10 cellular contexts compared by ENCODE assay signal in the genomic region with DNA sequence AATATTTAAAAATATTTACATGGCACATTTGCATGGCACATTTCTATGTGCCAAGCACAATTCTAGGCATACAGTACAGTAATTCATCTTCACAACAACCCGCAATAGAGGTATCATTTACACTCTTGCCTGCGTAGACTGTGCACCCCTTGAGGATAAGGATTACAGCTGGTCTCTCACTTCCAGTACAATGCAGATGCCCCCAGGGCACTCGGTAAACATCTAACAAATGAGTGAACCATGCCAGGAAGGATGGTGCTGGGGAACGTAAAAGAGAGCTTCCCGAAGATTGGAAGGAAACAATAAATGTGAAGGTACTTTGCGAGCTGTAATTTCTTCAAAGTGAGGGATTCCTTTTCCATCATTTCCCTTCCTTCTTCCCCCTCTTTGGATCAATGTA. TPM values are rescaled to one million over a fixed set of nuclear protein-coding genes. Genes with fewer than 3 reads are reported as not detected.
DNase-seq lines count a peak whose midpoint lies in the region; ATAC-seq and TF ChIP-seq lines count a peak whose summit lies in the region.
"Had no signal": no experiment of that assay in that cellular context is flagged by ENCODE, and none has a peak within 500 bp of the region (broad histone marks: within the 10 kb centered on the region; RNA-seq: fewer than 3 reads in every experiment).

No MANE protein-coding gene starts in this region.

- no peak for TF ChIP-seq CTCF in WTC11 (IDR thresholded peaks at IDR 0.05)

- no peaks in the 10 kb centered on the region for H3K9me3 ChIP-seq in iPS DF 6.9 (ENCODE audit: control insufficient read depth, insufficient read depth, low read length)

- H3K27ac ChIP-seq in iPS DF 6.9 (ENCODE audit: low read length) (no peak overlapping the region), temporal lobe (ENCODE audit: low read depth, low read length) (peak overlapping the region; percentile 70)

- peaks cover 28% of the 10 kb centered on the region for H3K36me3 Mint-ChIP-seq in activated CD4-positive, alpha-beta T cell treated with anti-CD3 and anti-CD28 coated beads, Interleukin-2, amount 10 ng/mL, durations not matched to agents 7 days and 5 days (ENCODE audit: low read depth)
- peaks cover 32% of the 10 kb centered on the region for H3K36me3 Mint-ChIP-seq in WTC11

- WGBS in iPS DF 6.9 (ENCODE audit: insufficient coverage, insufficient read length): no CpG with 5 or more reads among the region's 6 CpGs

- no peak for DNase-seq in activated CD4-positive, alpha-beta T cell treated with anti-CD3 and anti-CD28 coated beads, Interleukin-2, amount 10 ng/mL, durations not matched to agents 7 days and 5 days
- no peak for DNase-seq in activated CD4-positive, alpha-beta T cell treated with anti-CD3 and anti-CD28 coated beads, Interleukin-2, amount 50 U/mL, for 1 hour
- no peak for DNase-seq in WTC11 (ENCODE audit: low spot score)
- DNase-seq in iPS DF 6.9 (ENCODE audit: low read depth, low spot score): no peak
- no peak for DNase-seq in NCI-H2196 (lab: John Stamatoyannopoulos, UW; ENCODE audit: unreplicated experiment)
- DNase-seq in stimulated activated naive CD4-positive, alpha-beta T cell treated with Interleukin-2 at 50 U/mL for 16 hours (lab: John Stamatoyannopoulos, UW): no peak

- peaks cover 9% of the 10 kb centered on the region for H3K27me3 Mint-ChIP-seq in activated CD4-positive, alpha-beta T cell treated with anti-CD3 and anti-CD28 coated beads, Interleukin-2, amount 10 ng/mL, durations not matched to agents 7 days and 5 days
- peaks cover 18% of the 10 kb centered on the region for H3K27me3 Mint-ChIP-seq in WTC11 (ENCODE audit: low read depth)

- CTCF ChIA-PET in activated CD4-positive, alpha-beta T cell treated with anti-CD3 and anti-CD28 coated beads, Interleukin-2, amount 10 ng/mL, durations not matched to agents 7 days and 5 days (lab: Charles Lee): interaction anchor here (0.7 to 6.1 kb wide), 5 partner anchors 8 to 138 kb away, joined by 3 to 40 read pairs (median 6); partner anchors contain the start of gene TMEM109
- CTCF ChIA-PET in WTC11 (lab: Charles Lee): interaction anchor here (1.4 to 3.4 kb wide), 5 partner anchors 10 to 130 kb away, joined by 3 to 26 read pairs (median 9); partner anchors contain the start of gene TMEM109

- no peaks in the 10 kb centered on the region for H3K9me3 Mint-ChIP-seq in activated CD4-positive, alpha-beta T cell treated with anti-CD3 and anti-CD28 coated beads, Interleukin-2, amount 10 ng/mL, durations not matched to agents 7 days and 5 days
- H3K9me3 Mint-ChIP-seq in WTC11: peaks cover 6% of the 10 kb centered on the region; the same call in 1 of the 2 replicates

- peaks cover 34% of the 10 kb centered on the region for H3K4me1 Mint-ChIP-seq in activated CD4-positive, alpha-beta T cell treated with anti-CD3 and anti-CD28 coated beads, Interleukin-2, amount 10 ng/mL, durations not matched to agents 7 days and 5 days
- peaks cover 18% of the 10 kb centered on the region for H3K4me1 Mint-ChIP-seq in WTC11

- peak overlapping the region; percentile 80 for H3K4me3 Mint-ChIP-seq in activated CD4-positive, alpha-beta T cell treated with anti-CD3 and anti-CD28 coated beads, Interleukin-2, amount 10 ng/mL, durations not matched to agents 7 days and 5 days
- H3K4me3 Mint-ChIP-seq in WTC11: peak overlapping the region; percentile 88

- H3K27me3 ChIP-seq in iPS DF 6.9 (ENCODE audit: control insufficient read depth, insufficient read depth, low read length): no peaks in the 10 kb centered on the region

- POLR2A ChIA-PET in activated CD4-positive, alpha-beta T cell treated with anti-CD3 and anti-CD28 coated beads, Interleukin-2, amount 10 ng/mL, durations not matched to agents 7 days and 5 days (lab: Charles Lee): no interaction called here
- POLR2A ChIA-PET in WTC11 (lab: Charles Lee): interaction anchor here (1.0 kb wide), 1 partner anchor 9 kb away, joined by 3 read pairs; the partner anchor contains the start of gene TMEM109

- H3K36me3 ChIP-seq in iPS DF 6.9 (ENCODE audit: control insufficient read depth, insufficient read depth, low read length): peaks cover 13% of the 10 kb centered on the region; the same call in 1 of the 2 replicates

- no peak for ATAC-seq in WTC11
- no peak for ATAC-seq in HG03095 (IDR thresholded peaks at IDR 0.05; ENCODE audit: unreplicated experiment)

- peak overlapping the region; percentile 86; the same call in 1 of the 2 replicates for H3K4me3 ChIP-seq in iPS DF 6.9 (ENCODE audit: low read length)

- H3K4me1 ChIP-seq in iPS DF 6.9 (ENCODE audit: control insufficient read depth, insufficient read depth, low read length): no peaks in the 10 kb centered on the region

- peak overlapping the region; percentile 80 for H3K27ac Mint-ChIP-seq in activated CD4-positive, alpha-beta T cell treated with anti-CD3 and anti-CD28 coated beads, Interleukin-2, amount 10 ng/mL, durations not matched to agents 7 days and 5 days
- peak overlapping the region; percentile 66 for H3K27ac Mint-ChIP-seq in WTC11

TF ChIP-seq in WTC11, 78 proteins besides CTCF, POLR2A, EP300 and RAD21:
- TF ChIP-seq ZNF232 (CRISPR knock-in tag; IDR thresholded peaks at IDR 0.05) (no peak), ZNF532 (CRISPR knock-in tag; IDR thresholded peaks at IDR 0.05; ENCODE audit: borderline replicate concordance) (no peak), NFE2L1 (CRISPR knock-in tag; IDR thresholded peaks at IDR 0.05) (no peak), ZNF263 (CRISPR knock-in tag; IDR thresholded peaks at IDR 0.05; ENCODE audit: low read depth) (no peak), FOXP1 (CRISPR knock-in tag; IDR thresholded peaks at IDR 0.05; ENCODE audit: borderline replicate concordance) (no peak)

RNA-seq across cellular contexts. Expression of gene PRPF19, which starts 1.3 kb away (rescaled TPM):
- total RNA-seq in activated CD4-positive, alpha-beta T cell treated with anti-CD3 and anti-CD28 coated beads, Interleukin-2, amount 10 ng/mL, durations not matched to agents 7 days and 5 days: 100 to 1,000 TPM; 125 to 128 TPM
- 103 to 116 TPM (median 105 TPM) in 3 replicates for total RNA-seq in WTC11 (2021)
- total RNA-seq in temporal lobe: 30.2 TPM

RNA-seq across cellular contexts. Expression of gene TMEM109, which starts 8.9 kb away (rescaled TPM):
- 100 to 1,000 TPM; 114 to 119 TPM for total RNA-seq in activated CD4-positive, alpha-beta T cell treated with anti-CD3 and anti-CD28 coated beads, Interleukin-2, amount 10 ng/mL, durations not matched to agents 7 days and 5 days
- total RNA-seq in WTC11 (2021) (24.1 to 26.8 TPM (median 25.1 TPM) in 3 replicates), temporal lobe (9.1 TPM)

RNA-seq across cellular contexts. Expression of gene TMEM132A, which starts 19.2 kb away (rescaled TPM):
- under 1 TPM; 0.40 to 0.47 TPM for total RNA-seq in activated CD4-positive, alpha-beta T cell treated with anti-CD3 and anti-CD28 coated beads, Interleukin-2, amount 10 ng/mL, durations not matched to agents 7 days and 5 days
- 110 to 114 TPM (median 114 TPM) in 3 replicates for total RNA-seq in WTC11 (2021)
- 105 TPM for total RNA-seq in temporal lobe

RNA-seq across cellular contexts. Expression of gene ZP1, which starts 37.7 kb away (rescaled TPM):
- total RNA-seq in activated CD4-positive, alpha-beta T cell treated with anti-CD3 and anti-CD28 coated beads, Interleukin-2, amount 10 ng/mL, durations not matched to agents 7 days and 5 days: not detected
- not detected in 3 replicates for total RNA-seq in WTC11 (2021)
- total RNA-seq in temporal lobe: not detected
- total RNA-seq: frontal cortex, G401 had no signal

RNA-seq across cellular contexts. Expression of gene SLC15A3, which starts 46.9 kb away (rescaled TPM):
- total RNA-seq in activated CD4-positive, alpha-beta T cell treated with anti-CD3 and anti-CD28 coated beads, Interleukin-2, amount 10 ng/mL, durations not matched to agents 7 days and 5 days: 1 to 10 TPM; 4.0 to 4.2 TPM
- total RNA-seq in WTC11 (2021) (10.2 to 12.1 TPM (median 11.5 TPM) in 3 replicates), temporal lobe (2.0 TPM)
- total RNA-seq: G401 had no signal

Comparison
In these comparisons a context has a peak if more than half of its experiments do, and no peak if none do; other contexts are left out.
1. RNA of gene TMEM132A, which starts 19.2 kb away (total RNA-seq): 110 to 114 TPM in WTC11 and 105 TPM in temporal lobe (single experiment); 0.40 to 0.47 TPM in activated CD4-positive, alpha-beta T cell treated with anti-CD3 and anti-CD28 coated beads, Interleukin-2, amount 10 ng/mL, durations not matched to agents 7 days and 5 days; every median in the first group is over 10 times any median in the second.